Comparison of ENCODE assay signal across 24 cellular contexts in the genomic region with DNA sequence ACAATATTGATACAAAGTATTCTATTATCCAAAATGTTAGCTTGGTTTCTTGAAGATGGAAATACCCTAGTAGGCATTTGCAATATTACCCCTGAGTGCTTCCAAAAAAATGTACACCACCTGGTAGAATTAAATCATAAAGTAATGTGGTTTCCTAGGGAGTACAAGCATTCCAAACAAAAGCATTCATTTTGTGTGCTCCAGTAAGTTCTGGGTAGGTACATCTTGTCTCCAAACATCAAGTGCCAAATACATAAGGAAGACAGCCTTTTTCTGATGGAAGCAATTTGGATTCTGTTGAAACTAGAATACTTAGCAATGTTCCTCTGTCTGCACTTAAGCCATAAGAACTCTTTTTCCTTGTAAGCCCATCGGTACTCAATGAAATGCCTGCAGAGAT.
"Had no signal": no experiment of that assay in that cellular context is flagged by ENCODE, and none has a peak within 500 bp of the region (broad histone marks: within the 10 kb centered on the region; RNA-seq: fewer than 3 reads in every experiment).

No MANE protein-coding gene starts in this region.

- H3K36me3 Mint-ChIP-seq: memory B cell; naive thymus-derived CD8-positive, alpha-beta T cell; neural progenitor cell; stimulated activated naive B cell treated with anti-CD40 and anti-IgM and Interleukin-4, amounts not matched to agents 10 μg/mL and 1 μg/mL and 100 μg/mL, for 72 hours had no signal

- H3K27ac Mint-ChIP-seq: endodermal cell; memory B cell; neural progenitor cell; stimulated activated naive B cell treated with anti-CD40 and anti-IgM and Interleukin-4, amounts not matched to agents 10 μg/mL and 1 μg/mL and 100 μg/mL, for 72 hours had no signal

- H3K4me3 Mint-ChIP-seq: dendritic cell treated with granulocyte-macrophage colony-stimulating factor and Interleukin-4, amounts not matched to agents 40 ng/mL and 50 ng/mL, for 4 days; endodermal cell; memory B cell; neural progenitor cell; stimulated activated naive B cell treated with anti-CD40 and anti-IgM and Interleukin-4, amounts not matched to agents 10 μg/mL and 1 μg/mL and 100 μg/mL, for 72 hours had no signal

- H3K9me3 Mint-ChIP-seq: activated T-helper 1 cell treated with anti-CD3 and anti-CD28 coated beads, Interleukin-12 subunit alpha, Interleukin-12 subunit beta, Interleukin-2, Interleukin-4 antibody, amounts not matched to agents 30 ng/mL and 10 ng/mL and 1 ng/mL, durations not matched to agents 14 hours and 24 hours and 36 hours; central memory CD8-positive, alpha-beta T cell; endodermal cell; memory B cell; naive thymus-derived CD8-positive, alpha-beta T cell; neural progenitor cell; stimulated activated naive B cell treated with anti-CD40 and anti-IgM and Interleukin-4, amounts not matched to agents 10 μg/mL and 1 μg/mL and 100 μg/mL, for 72 hours had no signal

- ATAC-seq: heart left ventricle; left lobe of liver; naive thymus-derived CD8-positive, alpha-beta T cell; psoas muscle; SK-N-SH treated with all-trans-retinoic acid at 6 μM for 48 hours; stimulated activated naive B cell treated with anti-CD40 and anti-IgM and Interleukin-4, amounts not matched to agents 10 μg/mL and 1 μg/mL and 100 μg/mL, for 72 hours; T-helper 17 cell had no signal

- H3K27me3 Mint-ChIP-seq: central memory CD8-positive, alpha-beta T cell; dendritic cell treated with granulocyte-macrophage colony-stimulating factor and Interleukin-4, amounts not matched to agents 40 ng/mL and 50 ng/mL, for 4 days; naive thymus-derived CD8-positive, alpha-beta T cell; stimulated activated naive B cell treated with anti-CD40 and anti-IgM and Interleukin-4, amounts not matched to agents 10 μg/mL and 1 μg/mL and 100 μg/mL, for 72 hours; T-helper 17 cell had no signal

- DNase-seq: activated CD4-positive, CD25-positive, alpha-beta regulatory T cell treated with anti-CD3 and anti-CD28 coated beads, Interleukin-2, amount 50 U/mL, for 72 hours; activated gamma-delta T cell; anterior cingulate cortex; endodermal cell; foreskin keratinocyte; heart left ventricle; kidney glomerular epithelial cell; midbrain; naive thymus-derived CD8-positive, alpha-beta T cell; occipital lobe; psoas muscle; sigmoid colon; stimulated activated CD4-positive, alpha-beta T cell treated with anti-CD3 and anti-CD28 coated beads, Interleukin-4, amount 100 ng/mL, for 4 hours; stimulated activated naive B cell treated with anti-CD40 and anti-IgM and Interleukin-4, amounts not matched to agents 10 μg/mL and 1 μg/mL and 100 μg/mL, for 72 hours; T-helper 17 cell; T1000; transverse colon had no signal

- H3K4me1 Mint-ChIP-seq: memory B cell, neural progenitor cell had no signal
